10 cellular contexts compared by ENCODE assay signal in genomic region chr6:47437592-47437991, GRCh38. TPM values are rescaled to one million over a fixed set of nuclear protein-coding genes. Genes with fewer than 3 reads are reported as not detected.
DNase-seq lines count a peak whose midpoint lies in the region; ATAC-seq and TF ChIP-seq lines count a peak whose summit lies in the region.
"Had no signal": no experiment of that assay in that cellular context is flagged by ENCODE, and none has a peak within 500 bp of the region (broad histone marks: within the 10 kb centered on the region; RNA-seq: fewer than 3 reads in every experiment).

No MANE protein-coding gene starts in this region.

- POLR2A ChIA-PET in RWPE1 (lab: Yijun Ruan, JAX; ENCODE audit: low non-redundant PET): no interaction called here

- in situ Hi-C loops in GM13976 (cut with MboI; ENCODE audit: low sequenced_read_pairs, unreplicated experiment) (no loop called here), GM23248 (cut with MboI) (no loop called here)

- no peaks in the 10 kb centered on the region for H3K9me2 ChIP-seq in GM23248 (ENCODE audit: insufficient read depth)

- H3K27me3 ChIP-seq in GM23248 (replicated peaks; ENCODE audit: insufficient read depth): peaks cover 13% of the 10 kb centered on the region
- H3K27me3 ChIP-seq: BLaER1, pancreas had no signal

- no peak overlapping the region for H3K9ac ChIP-seq in GM23248
- H3K9ac ChIP-seq: BLaER1 had no signal

- no peak overlapping the region for H3K27ac ChIP-seq in RWPE1
- H3K27ac ChIP-seq in GM23248: no peak overlapping the region
- H3K27ac ChIP-seq: BLaER1, pancreas had no signal

- H3K4me3 ChIP-seq in GM23248 (no peak overlapping the region), lower leg skin (ENCODE audit: low read depth, poor library complexity, severe bottlenecking) (no peak overlapping the region)
- H3K4me3 ChIP-seq: BLaER1, pancreas had no signal

- no peaks in the 10 kb centered on the region for H3K9me3 ChIP-seq in GM23248 (ENCODE audit: low read depth)
- H3K9me3 ChIP-seq: pancreas had no signal

- no peaks in the 10 kb centered on the region for H3K79me2 ChIP-seq in GM23248 (ENCODE audit: insufficient read depth)

- no peak overlapping the region for H3K4me2 ChIP-seq in GM23248 (ENCODE audit: unreplicated experiment)
- H3K4me2 ChIP-seq: BLaER1 had no signal

- no peaks in the 10 kb centered on the region for H3F3A ChIP-seq in GM23248 (ENCODE audit: insufficient read depth)

- peak; percentile 36 for DNase-seq in GM13976 (ENCODE audit: low spot score)
- DNase-seq in OCI-M1 (lab: John Stamatoyannopoulos, UW): peak; percentile 69
- DNase-seq in stimulated activated naive CD8-positive, alpha-beta T cell treated with anti-CD3 and anti-CD28 coated beads, Interleukin-15, Interleukin-2, amounts not matched to agents 100 U/mL and 50 U/mL, for 24 hours: no peak
- no peak for DNase-seq in RWPE1 (ENCODE audit: low spot score)
- DNase-seq in GM23248: no peak
- no peak for DNase-seq in lower leg skin (ENCODE audit: low spot score in 2 of 2)
- DNase-seq: pancreas had no signal

- intact Hi-C loops in lower leg skin (cut with DNase I; ENCODE audit: low total_unique reads): no loop called here

- no peak for TF ChIP-seq POLR2A in lower leg skin (IDR thresholded peaks at IDR 0.05)

- no peaks in the 10 kb centered on the region for H3K36me3 ChIP-seq in GM23248 (ENCODE audit: low read depth)
- H3K36me3 ChIP-seq: BLaER1, pancreas had no signal

- H2AFZ ChIP-seq in GM23248: no peak overlapping the region

- WGBS in GM23248 (ENCODE audit: low coverage in 1 of 2, low lambda C conversion rate in 2 of 2, missing lambda C conversion rate in 2 of 2), 2 experiments: 37 to 48% methylated on average over 4 of the region's 4 CpGs
- 74 to 76% methylated on average over 4 of the region's 4 CpGs for WGBS in lower leg skin, 2 donors

- ATAC-seq in GM21360 (IDR thresholded peaks at IDR 0.05; ENCODE audit: unreplicated experiment): peak; percentile 63
- ATAC-seq in HG03066 (IDR thresholded peaks at IDR 0.05; ENCODE audit: low read depth, unreplicated experiment): peak; percentile 58
- no peak for ATAC-seq in stimulated activated naive CD8-positive, alpha-beta T cell treated with anti-CD3 and anti-CD28 coated beads, Interleukin-15, Interleukin-2, amounts not matched to agents 100 U/mL and 50 U/mL, for 24 hours

- H3K4me1 ChIP-seq in GM23248 (ENCODE audit: insufficient read depth): no peaks in the 10 kb centered on the region
- H3K4me1 ChIP-seq: BLaER1 had no signal

- no peak for TF ChIP-seq CTCF in GM13976 (IDR thresholded peaks at IDR 0.05; ENCODE audit: borderline replicate concordance, control extremely low read depth, extremely low read depth, insufficient read depth, missing control alignments)
- TF ChIP-seq CTCF in RWPE1 (conservative IDR thresholded peaks at IDR 0.05; ENCODE audit: low read depth): no peak
- TF ChIP-seq CTCF in lower leg skin (IDR thresholded peaks at IDR 0.05): no peak

- H4K20me1 ChIP-seq in GM23248 (ENCODE audit: insufficient read depth): no peaks in the 10 kb centered on the region
- H4K20me1 ChIP-seq: BLaER1 had no signal

- CTCF ChIA-PET in RWPE1 (lab: Yijun Ruan, JAX): interaction anchor here (0.6 kb wide), 1 partner anchor 1023 kb away, joined by 4 read pairs; no protein-coding TSS in a partner anchor

RNA-seq across cellular contexts. Expression of gene CD2AP, which starts 40.0 kb away (rescaled TPM):
- total RNA-seq in GM23248 (2014; rRNA removed; shearing (Covaris generic)): 17.8 and 22.8 TPM in 2 replicates
- polyA plus RNA-seq in GM23248 (2016; fragmentation: Nextera tagmentation; extraction: Ambion mirVana): 12.3 and 13.2 TPM in 2 replicates
- 10 to 100 TPM; 24.0 to 30.2 (median 26.4) TPM for total RNA-seq in lower leg skin

Comparison
In these comparisons a context has a peak if more than half of its experiments do, and no peak if none do; other contexts are left out.
1. DNase-seq: peak in GM13976 (single experiment) and OCI-M1 (single experiment); none in stimulated activated naive CD8-positive, alpha-beta T cell treated with anti-CD3 and anti-CD28 coated beads, Interleukin-15, Interleukin-2, amounts not matched to agents 100 U/mL and 50 U/mL, for 24 hours (single experiment), RWPE1 (single experiment), GM23248 (single experiment) and lower leg skin (0 of 2).